23 cellular contexts compared by ENCODE assay signal in the genomic region with DNA sequence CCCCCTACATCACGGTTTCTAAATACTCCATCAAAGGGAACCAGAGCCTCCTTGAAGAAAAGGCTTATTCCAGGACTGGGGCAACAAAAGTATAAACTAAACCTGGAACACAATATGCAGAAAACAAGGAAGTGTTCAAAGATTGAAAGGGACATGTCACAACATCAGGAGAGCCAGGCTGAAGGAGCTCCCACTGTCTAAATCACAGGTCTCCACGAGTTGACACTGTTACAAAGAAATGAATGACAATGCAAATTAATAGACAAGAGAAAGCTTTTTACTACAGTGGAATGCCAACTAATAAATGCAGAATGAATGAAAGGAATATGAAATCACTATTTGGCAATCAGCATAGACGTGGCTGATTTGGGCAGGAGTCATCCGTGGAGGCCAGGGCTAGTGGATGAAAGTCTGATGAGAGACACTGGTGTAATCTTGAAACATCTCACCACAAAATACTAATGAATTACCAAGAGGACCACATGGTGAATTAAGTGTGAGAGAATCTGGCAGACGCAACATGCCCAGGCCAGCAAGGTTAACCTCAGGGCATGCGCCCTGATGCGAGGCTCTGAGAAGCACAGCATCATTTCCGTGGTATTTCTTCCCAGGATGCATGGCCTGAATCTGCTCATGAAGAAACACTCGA.
DNase-seq lines count a peak whose midpoint lies in the region; ATAC-seq lines count a peak whose summit lies in the region.
"Had no signal": no experiment of that assay in that cellular context is flagged by ENCODE, and none has a peak within 500 bp of the region (broad histone marks: within the 10 kb centered on the region; RNA-seq: fewer than 3 reads in every experiment).

No MANE protein-coding gene starts in this region.

- no peak for ATAC-seq in GM21576 (IDR thresholded peaks at IDR 0.05; ENCODE audit: unreplicated experiment)
- no peak for ATAC-seq in HG02970 (IDR thresholded peaks at IDR 0.05; ENCODE audit: low FRiP score, unreplicated experiment)
- no peak for ATAC-seq in left lobe of liver
- ATAC-seq: activated CD4-positive, alpha-beta T cell treated with anti-CD3 and anti-CD28 coated beads for 36 hours; GM12878; stimulated activated naive CD8-positive, alpha-beta T cell treated with anti-CD3 and anti-CD28 coated beads, Interleukin-15, Interleukin-2, amounts not matched to agents 100 U/mL and 50 U/mL, for 24 hours had no signal

- DNase-seq in AG08396 (ENCODE audit: low spot score): peak; percentile 42
- DNase-seq in HS-5 (ENCODE audit: low read depth): peak; percentile 90
- no peak for DNase-seq in caudate nucleus (lab: John Stamatoyannopoulos, UW)
- peak; percentile 56 for DNase-seq in kidney tubule cell (ENCODE audit: low spot score)
- DNase-seq in hepatic stellate cell (ENCODE audit: low spot score): no peak
- DNase-seq in left lobe of liver (ENCODE audit: low spot score): no peak
- DNase-seq: activated CD4-positive, alpha-beta T cell treated with anti-CD3 and anti-CD28 coated beads for 36 hours; activated gamma-delta T cell; AML-193; amygdala; colonic mucosa; COR-L47; NCI-H1105 treated with DMSO at 0.1 percent for 48 hours; NCI-H2171 treated with DMSO at 0.1 percent for 48 hours; NCI-H748 treated with DMSO at 0.1 percent for 48 hours; retina; stimulated activated CD4-positive, alpha-beta T cell treated with anti-CD3 and anti-CD28 coated beads, Interleukin-15, amount 100 ng/mL, for 24 hours; stimulated activated naive CD8-positive, alpha-beta T cell treated with anti-CD3 and anti-CD28 coated beads, Interleukin-15, Interleukin-2, amounts not matched to agents 100 U/mL and 50 U/mL, for 24 hours had no signal

- peak overlapping the region; percentile 19 for H3K27ac ChIP-seq in caudate nucleus (ENCODE audit: low read depth, low read length)
- H3K27ac ChIP-seq: colonic mucosa, KMS-11, neural progenitor cell had no signal

Comparison
In these comparisons a context has a peak if more than half of its experiments do, and no peak if none do; other contexts are left out.
1. DNase-seq: peak in AG08396 (single experiment), HS-5 (single experiment) and kidney tubule cell (single experiment); none in caudate nucleus (0 of 61), hepatic stellate cell (single experiment) and left lobe of liver (single experiment).